In genomic region chr11:27329867-27330632, GRCh38 we compare ENCODE assay signal across 22 cellular contexts.
"Had no signal": no experiment of that assay in that cellular context is flagged by ENCODE, and none has a peak within 500 bp of the region (broad histone marks: within the 10 kb centered on the region; RNA-seq: fewer than 3 reads in every experiment).

No MANE protein-coding gene starts in this region.

- ATAC-seq: activated T-helper 17 cell treated with anti-CD3 and anti-CD28 coated beads, Interleukin-2, amount 50 U/mL, for 72 hours; body of pancreas; esophagus mucosa; left lobe of liver; upper lobe of right lung had no signal

- H3K4me3 Mint-ChIP-seq: activated CD4-positive, alpha-beta memory T cell treated with anti-CD3 and anti-CD28 coated beads, Interleukin-2, amount 10 ng/mL, durations not matched to agents 7 days and 5 days; activated naive CD8-positive, alpha-beta T cell treated with anti-CD3 and anti-CD28 coated beads for 36 hours; activated T-helper 17 cell treated with anti-CD3 and anti-CD28 coated beads, Interleukin-2, amount 50 U/mL, for 72 hours; central memory CD8-positive, alpha-beta T cell; mesothelial cell of epicardium; nephron progenitor cell; T-helper 2 cell treated with Interferon-gamma antibody and Interleukin-4, amounts not matched to agents 5 μg/mL and 100 μg/mL, for 36 hours had no signal

- DNase-seq: activated CD4-positive, alpha-beta memory T cell treated with anti-CD3 and anti-CD28 coated beads, Interleukin-2, amount 10 ng/mL, durations not matched to agents 7 days and 5 days; activated CD4-positive, alpha-beta T cell treated with anti-CD3 and anti-CD28 coated beads for 48 hours; activated CD4-positive, CD25-positive, alpha-beta regulatory T cell; activated naive CD4-positive, alpha-beta T cell; activated naive CD8-positive, alpha-beta T cell treated with anti-CD3 and anti-CD28 coated beads for 36 hours; activated T-cell treated with anti-CD3 and anti-CD28 coated beads, Interleukin-2, amount 50 U/mL, for 1 hour; amygdala; body of pancreas; hypothalamus; kidney; nephron progenitor cell; nucleus accumbens; stimulated activated naive CD4-positive, alpha-beta T cell; upper lobe of right lung had no signal

- H3K36me3 ChIP-seq: upper lobe of right lung had no signal

- H3K27ac ChIP-seq: body of pancreas, coronary artery, upper lobe of right lung had no signal

- H3K27me3 Mint-ChIP-seq: activated naive CD8-positive, alpha-beta T cell treated with anti-CD3 and anti-CD28 coated beads for 36 hours; activated T-helper 17 cell treated with anti-CD3 and anti-CD28 coated beads, Interleukin-2, amount 50 U/mL, for 72 hours; central memory CD8-positive, alpha-beta T cell had no signal

- H3K27me3 ChIP-seq: body of pancreas, upper lobe of right lung had no signal

- H3K9me3 ChIP-seq: body of pancreas, upper lobe of right lung had no signal

- H3K4me1 ChIP-seq: upper lobe of right lung had no signal

- H3K9me3 Mint-ChIP-seq: activated CD4-positive, alpha-beta memory T cell treated with anti-CD3 and anti-CD28 coated beads, Interleukin-2, amount 10 ng/mL, durations not matched to agents 7 days and 5 days; activated T-helper 17 cell treated with anti-CD3 and anti-CD28 coated beads, Interleukin-2, amount 50 U/mL, for 72 hours; central memory CD8-positive, alpha-beta T cell; T-helper 2 cell treated with Interferon-gamma antibody and Interleukin-4, amounts not matched to agents 5 μg/mL and 100 μg/mL, for 36 hours had no signal

- H3K4me1 Mint-ChIP-seq: activated naive CD8-positive, alpha-beta T cell treated with anti-CD3 and anti-CD28 coated beads for 36 hours; activated T-helper 17 cell treated with anti-CD3 and anti-CD28 coated beads, Interleukin-2, amount 50 U/mL, for 72 hours; central memory CD8-positive, alpha-beta T cell; nephron progenitor cell had no signal

- H3K4me3 ChIP-seq: body of pancreas, coronary artery, lung, upper lobe of right lung had no signal

- H3K27ac Mint-ChIP-seq: activated CD4-positive, alpha-beta memory T cell treated with anti-CD3 and anti-CD28 coated beads, Interleukin-2, amount 10 ng/mL, durations not matched to agents 7 days and 5 days; activated naive CD8-positive, alpha-beta T cell treated with anti-CD3 and anti-CD28 coated beads for 36 hours; activated T-helper 17 cell treated with anti-CD3 and anti-CD28 coated beads, Interleukin-2, amount 50 U/mL, for 72 hours; mesothelial cell of epicardium; nephron progenitor cell; T-helper 2 cell treated with Interferon-gamma antibody and Interleukin-4, amounts not matched to agents 5 μg/mL and 100 μg/mL, for 36 hours had no signal
